Comparison of ENCODE assay signal across 9 cellular contexts in the genomic region with DNA sequence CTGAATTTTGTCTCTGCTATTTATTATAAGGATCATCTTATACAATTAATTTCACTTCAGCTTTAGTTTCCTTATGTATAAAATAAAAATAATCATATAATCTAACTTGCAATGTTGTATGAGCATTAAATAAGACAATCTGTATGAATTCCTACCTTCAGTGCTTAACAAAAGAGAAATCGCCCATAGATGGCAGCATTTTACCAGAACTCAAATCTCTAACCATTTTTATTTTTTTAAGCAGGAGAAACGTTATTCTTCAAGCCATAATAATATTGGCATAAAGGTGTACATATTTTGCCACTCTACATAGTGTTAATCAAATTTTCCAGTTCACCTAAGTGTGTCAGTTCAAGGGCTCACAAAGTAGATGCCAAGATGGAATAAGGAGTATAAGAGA.
DNase-seq lines count a peak whose midpoint lies in the region; ATAC-seq and TF ChIP-seq lines count a peak whose summit lies in the region.
"Had no signal": no experiment of that assay in that cellular context is flagged by ENCODE, and none has a peak within 500 bp of the region (broad histone marks: within the 10 kb centered on the region; RNA-seq: fewer than 3 reads in every experiment).

No MANE protein-coding gene starts in this region.

- H2AFZ ChIP-seq in MM.1S (ENCODE audit: low read length) = no peak overlapping the region
- H2AFZ ChIP-seq in osteoblast (ENCODE audit: low read length) = no peak overlapping the region

- H3K4me1 Mint-ChIP-seq in endodermal cell = peaks cover 8% of the 10 kb centered on the region

- H3K27ac Mint-ChIP-seq in endodermal cell = no peak overlapping the region

- H3K36me3 Mint-ChIP-seq in endodermal cell (ENCODE audit: low read depth) = no peaks in the 10 kb centered on the region

- H3K9me3 Mint-ChIP-seq in endodermal cell = no peaks in the 10 kb centered on the region

- H4K20me1 ChIP-seq in MM.1S (ENCODE audit: insufficient read depth, low read length) = no peaks in the 10 kb centered on the region
- no peaks in the 10 kb centered on the region for H4K20me1 ChIP-seq in osteoblast (ENCODE audit: insufficient read depth, low read length)

- H3K27me3 ChIP-seq in MM.1S (replicated peaks; ENCODE audit: insufficient read depth, low read length) (no peaks in the 10 kb centered on the region), endodermal cell (ENCODE audit: control insufficient read depth, insufficient read depth, low read length, poor library complexity, severe bottlenecking) (no peaks in the 10 kb centered on the region), osteoblast (ENCODE audit: insufficient read depth, low read length) (no peaks in the 10 kb centered on the region), H7 (ENCODE audit: control insufficient read depth, insufficient read depth, low read length) (no peaks in the 10 kb centered on the region)

- H3K36me3 ChIP-seq in MM.1S (replicated peaks; ENCODE audit: insufficient read depth, low read length) (no peaks in the 10 kb centered on the region), endodermal cell (ENCODE audit: control insufficient read depth, insufficient read depth, low read length) (no peaks in the 10 kb centered on the region), osteoblast (ENCODE audit: insufficient read depth, low read length) (no peaks in the 10 kb centered on the region), H7 (replicated peaks; ENCODE audit: control insufficient read depth, insufficient read depth, low read length) (no peaks in the 10 kb centered on the region)

- peak; percentile 23 for TF ChIP-seq CTCF in MM.1S (IDR thresholded peaks at IDR 0.05; ENCODE audit: low read length)
- TF ChIP-seq CTCF in endodermal cell (conservative IDR thresholded peaks at IDR 0.05) = peak; percentile 81
- peak; percentile 53 for TF ChIP-seq CTCF in osteoblast (IDR thresholded peaks at IDR 0.05; ENCODE audit: extremely low read depth, low read depth, low read length)

- ATAC-seq in GM19035 (IDR thresholded peaks at IDR 0.05; ENCODE audit: unreplicated experiment) (no peak), GM19328 (IDR thresholded peaks at IDR 0.05; ENCODE audit: unreplicated experiment) (no peak)

- no peaks in the 10 kb centered on the region for H3F3A ChIP-seq in MM.1S (ENCODE audit: insufficient read depth, low read length)

- H3K79me2 ChIP-seq in MM.1S (ENCODE audit: low read length) (no peaks in the 10 kb centered on the region), osteoblast (ENCODE audit: insufficient read depth, low read length) (no peaks in the 10 kb centered on the region)

- H3K4me2 ChIP-seq in MM.1S (ENCODE audit: low read depth, low read length) (no peak overlapping the region), osteoblast (ENCODE audit: insufficient read depth, low read length) (no peak overlapping the region)

- H3K9ac ChIP-seq in MM.1S (ENCODE audit: low read length) = no peak overlapping the region
- H3K9ac ChIP-seq in endodermal cell (ENCODE audit: extremely low read depth, low read length, poor library complexity, severe bottlenecking) = no peak overlapping the region

- WGBS in endodermal cell (ENCODE audit: insufficient coverage in 1 of 2, insufficient read length in 1 of 2), 2 experiments = no CpG with 5 or more reads among the region's 2 CpGs

- H3K4me3 Mint-ChIP-seq in endodermal cell = no peak overlapping the region

- H3K9me3 ChIP-seq in MM.1S (replicated peaks; ENCODE audit: insufficient read depth, low read length) = no peaks in the 10 kb centered on the region
- peaks cover 6% of the 10 kb centered on the region for H3K9me3 ChIP-seq in endodermal cell (ENCODE audit: control insufficient read depth, low read length)
- H3K9me3 ChIP-seq in osteoblast (ENCODE audit: low read depth, low read length) = no peaks in the 10 kb centered on the region

- H3K4me3 ChIP-seq in MM.1S (ENCODE audit: low read length) = no peak overlapping the region
- no peak overlapping the region for H3K4me3 ChIP-seq in endodermal cell (ENCODE audit: low read length)
- H3K4me3 ChIP-seq in osteoblast (ENCODE audit: insufficient read depth, low read length) = no peak overlapping the region
- H3K4me3 ChIP-seq in H7 (ENCODE audit: insufficient read depth, low read depth, low read length) = no peak overlapping the region

- H3K27me3 Mint-ChIP-seq in endodermal cell (ENCODE audit: insufficient read depth) = no peaks in the 10 kb centered on the region

- H3K27ac ChIP-seq in MM.1S (ENCODE audit: low read length) = no peak overlapping the region
- H3K27ac ChIP-seq in endodermal cell (ENCODE audit: low read depth, low read length) = no peak overlapping the region
- H3K27ac ChIP-seq in osteoblast (ENCODE audit: low read depth, low read length) = no peak overlapping the region

- H3K4me1 ChIP-seq in MM.1S (ENCODE audit: low read length) (no peaks in the 10 kb centered on the region), endodermal cell (ENCODE audit: control insufficient read depth, insufficient read depth, low read length) (no peaks in the 10 kb centered on the region), osteoblast (ENCODE audit: insufficient read depth, low read length) (no peaks in the 10 kb centered on the region)

- no peaks in the 10 kb centered on the region for H3K9me2 ChIP-seq in MM.1S (replicated peaks; ENCODE audit: insufficient read depth, low read length)

- peak; percentile 55 for DNase-seq in EH (ENCODE audit: low read depth)
- peak; percentile 11 for DNase-seq in MM.1S
- no peak for DNase-seq in endodermal cell
- peak; percentile 62 for DNase-seq in osteoblast (ENCODE audit: insufficient read length, low spot score, missing footprints)
- DNase-seq in HK-2 (ENCODE audit: unreplicated experiment) = no peak
- DNase-seq in H7 = no peak
- DNase-seq: NCI-H1105 had no signal

Comparison
In these comparisons a context has a peak if more than half of its experiments do, and no peak if none do; other contexts are left out.
1. DNase-seq: peak in EH (single experiment), MM.1S (single experiment) and osteoblast (single experiment); none in endodermal cell (single experiment), HK-2 (single experiment) and H7 (single experiment).
2. CTCF ChIP-seq: peak in every context shown above with its lines; median percentile 81 in endodermal cell; 53 in osteoblast; 23 in MM.1S.